ENCODE assay signal across 14 cellular contexts in genomic region chr12:65532744-65533143, GRCh38.
A peak's percentile ranks its signal among the peaks of the same experiment; 100 is the strongest.
DNase-seq lines count a peak whose midpoint lies in the region; TF ChIP-seq lines count a peak whose summit lies in the region.
"Had no signal": no experiment of that assay in that cellular context is flagged by ENCODE, and none has a peak within 500 bp of the region (broad histone marks: within the 10 kb centered on the region; RNA-seq: fewer than 3 reads in every experiment).

No MANE protein-coding gene starts in this region.

- peak overlapping the region; percentile 96 for H3K27ac ChIP-seq in brain microvascular endothelial cell
- no peak overlapping the region for H3K27ac ChIP-seq in CD8-positive, alpha-beta memory T cell (ENCODE audit: low read depth, low read length)
- H3K27ac ChIP-seq: stomach had no signal

- TF ChIP-seq CTCF in Loucy (conservative IDR thresholded peaks at IDR 0.05; ENCODE audit: low read length): no peak
- no peak for TF ChIP-seq CTCF in brain microvascular endothelial cell (IDR thresholded peaks at IDR 0.05; ENCODE audit: low read depth, low read length, missing control alignments)

- H3K9me3 ChIP-seq in Loucy (ENCODE audit: insufficient read depth, low read depth, low read length): no peaks in the 10 kb centered on the region
- H3K9me3 ChIP-seq in CD8-positive, alpha-beta memory T cell (ENCODE audit: low read length): no peaks in the 10 kb centered on the region
- H3K9me3 ChIP-seq: stomach had no signal

- peak overlapping the region; percentile 55 for H3K4me3 ChIP-seq in Loucy (ENCODE audit: low read length, poor library complexity, severe bottlenecking)
- H3K4me3 ChIP-seq in brain microvascular endothelial cell (ENCODE audit: low read depth, low read length): no peak overlapping the region
- H3K4me3 ChIP-seq in CD8-positive, alpha-beta memory T cell (ENCODE audit: low read length): no peak overlapping the region
- H3K4me3 ChIP-seq: stomach had no signal

- H2AFZ ChIP-seq in Loucy (ENCODE audit: low read length): no peak overlapping the region

- H3K27ac Mint-ChIP-seq in activated T-helper 2 cell treated with anti-CD3 and anti-CD28 coated beads, Interferon-gamma antibody, Interleukin-2, Interleukin-4, amounts not matched to agents 10 μg/mL and 5 μg/mL and 100 μg/mL, durations not matched to agents 14 hours and 24 hours and 36 hours: no peak overlapping the region
- no peak overlapping the region for H3K27ac Mint-ChIP-seq in CD8-positive, alpha-beta memory T cell

- intact Hi-C loops in activated T-helper 2 cell treated with anti-CD3 and anti-CD28 coated beads, Interferon-gamma antibody, Interleukin-2, Interleukin-4, amounts not matched to agents 10 μg/mL and 5 μg/mL and 100 μg/mL, durations not matched to agents 14 hours and 24 hours and 36 hours (cut with micrococcal nuclease): no loop called here

- H3K36me3 Mint-ChIP-seq in activated T-helper 2 cell treated with anti-CD3 and anti-CD28 coated beads, Interferon-gamma antibody, Interleukin-2, Interleukin-4, amounts not matched to agents 10 μg/mL and 5 μg/mL and 100 μg/mL, durations not matched to agents 14 hours and 24 hours and 36 hours (ENCODE audit: low read depth): no peaks in the 10 kb centered on the region
- H3K36me3 Mint-ChIP-seq in CD8-positive, alpha-beta memory T cell: no peaks in the 10 kb centered on the region

- POLR2A ChIA-PET in CD8-positive, alpha-beta memory T cell (lab: Charles Lee): no interaction called here

- H3K4me1 Mint-ChIP-seq in activated T-helper 2 cell treated with anti-CD3 and anti-CD28 coated beads, Interferon-gamma antibody, Interleukin-2, Interleukin-4, amounts not matched to agents 10 μg/mL and 5 μg/mL and 100 μg/mL, durations not matched to agents 14 hours and 24 hours and 36 hours (ENCODE audit: low read depth): peaks cover 2% of the 10 kb centered on the region
- no peaks in the 10 kb centered on the region for H3K4me1 Mint-ChIP-seq in CD8-positive, alpha-beta memory T cell

- H3K9ac ChIP-seq in Loucy (ENCODE audit: low read depth, low read length, poor library complexity, severe bottlenecking): no peak overlapping the region

- no peaks in the 10 kb centered on the region for H3K27me3 Mint-ChIP-seq in activated T-helper 2 cell treated with anti-CD3 and anti-CD28 coated beads, Interferon-gamma antibody, Interleukin-2, Interleukin-4, amounts not matched to agents 10 μg/mL and 5 μg/mL and 100 μg/mL, durations not matched to agents 14 hours and 24 hours and 36 hours (ENCODE audit: low read depth)
- H3K27me3 Mint-ChIP-seq in CD8-positive, alpha-beta memory T cell: peaks cover 3 to 4% of the 10 kb centered on the region in 2 donors

- H3K27me3 ChIP-seq in Loucy (ENCODE audit: insufficient read depth, low read length, poor library complexity, severe bottlenecking): peaks cover 5% of the 10 kb centered on the region
- H3K27me3 ChIP-seq in brain microvascular endothelial cell (replicated peaks): no peaks in the 10 kb centered on the region
- H3K27me3 ChIP-seq in CD8-positive, alpha-beta memory T cell (ENCODE audit: insufficient read depth, low read length, poor library complexity, severe bottlenecking): no peaks in the 10 kb centered on the region
- H3K27me3 ChIP-seq: stomach had no signal

- H3K36me3 ChIP-seq in Loucy (ENCODE audit: insufficient read depth, low read length) (no peaks in the 10 kb centered on the region), brain microvascular endothelial cell (replicated peaks) (no peaks in the 10 kb centered on the region)
- no peaks in the 10 kb centered on the region for H3K36me3 ChIP-seq in CD8-positive, alpha-beta memory T cell (ENCODE audit: insufficient read depth, low read length)
- H3K36me3 ChIP-seq: stomach had no signal

- no peaks in the 10 kb centered on the region for H3K9me2 ChIP-seq in Loucy (replicated peaks; ENCODE audit: low read depth, low read length)

- peak overlapping the region; percentile 70 for H3K4me2 ChIP-seq in Loucy (ENCODE audit: low read depth, low read length, poor library complexity, severe bottlenecking)

- DNase-seq in Daoy (ENCODE audit: low read depth): peak; percentile 96
- DNase-seq in brain microvascular endothelial cell: peak; percentile 82
- DNase-seq in non-pigmented ciliary epithelial cell (ENCODE audit: low read depth): peak; percentile 80
- no peak for DNase-seq in activated T-helper 2 cell treated with anti-CD3 and anti-CD28 coated beads, Interferon-gamma antibody, Interleukin-2, Interleukin-4, amounts not matched to agents 10 μg/mL and 5 μg/mL and 100 μg/mL, durations not matched to agents 14 hours and 24 hours and 36 hours (ENCODE audit: low spot score)
- no peak for DNase-seq in DMS53 treated with DMSO at 0.1 percent for 48 hours (lab: John Stamatoyannopoulos, UW; ENCODE audit: unreplicated experiment)
- no peak for DNase-seq in putamen (ENCODE audit: low spot score)
- no peak for DNase-seq in CD8-positive, alpha-beta memory T cell
- DNase-seq: activated naive CD4-positive, alpha-beta T cell; GDM1; Karpas-422; left cardiac atrium; NK-92 treated with Interleukin-12 subunit alpha and Interleukin-12 subunit beta, amount 100 ng/mL, for 24 hours; stomach had no signal

- in situ Hi-C loops in brain microvascular endothelial cell (cut with HindIII; ENCODE audit: low pct_ligation_motif_present, low sequenced_read_pairs): no loop called here

- no peaks in the 10 kb centered on the region for H4K20me1 ChIP-seq in Loucy (ENCODE audit: insufficient read depth, low read length, poor library complexity, severe bottlenecking)

- CTCF ChIA-PET in CD8-positive, alpha-beta memory T cell (lab: Charles Lee): no interaction called here

- no peak overlapping the region for H3K4me3 Mint-ChIP-seq in activated T-helper 2 cell treated with anti-CD3 and anti-CD28 coated beads, Interferon-gamma antibody, Interleukin-2, Interleukin-4, amounts not matched to agents 10 μg/mL and 5 μg/mL and 100 μg/mL, durations not matched to agents 14 hours and 24 hours and 36 hours (ENCODE audit: low read depth)
- H3K4me3 Mint-ChIP-seq in CD8-positive, alpha-beta memory T cell: no peak overlapping the region

- H3K79me2 ChIP-seq in Loucy (ENCODE audit: insufficient read depth, low read length): no peaks in the 10 kb centered on the region

- peaks cover 31% of the 10 kb centered on the region for H3K4me1 ChIP-seq in Loucy (ENCODE audit: insufficient read depth, low read length, poor library complexity, severe bottlenecking)
- no peaks in the 10 kb centered on the region for H3K4me1 ChIP-seq in CD8-positive, alpha-beta memory T cell (ENCODE audit: insufficient read depth, low read length)

- H3K9me3 Mint-ChIP-seq in activated T-helper 2 cell treated with anti-CD3 and anti-CD28 coated beads, Interferon-gamma antibody, Interleukin-2, Interleukin-4, amounts not matched to agents 10 μg/mL and 5 μg/mL and 100 μg/mL, durations not matched to agents 14 hours and 24 hours and 36 hours: no peaks in the 10 kb centered on the region
- H3K9me3 Mint-ChIP-seq in CD8-positive, alpha-beta memory T cell: peaks cover 0 to 2% (median 0%) of the 10 kb centered on the region in 5 donors

- H3F3A ChIP-seq in Loucy (ENCODE audit: low read depth): peaks cover 2% of the 10 kb centered on the region; the same call in 1 of the 2 replicates

Comparison
In these comparisons a context has a peak if more than half of its experiments do, and no peak if none do; other contexts are left out.
1. DNase-seq: peak in Daoy (single experiment), brain microvascular endothelial cell (single experiment) and non-pigmented ciliary epithelial cell (single experiment); none in activated T-helper 2 cell treated with anti-CD3 and anti-CD28 coated beads, Interferon-gamma antibody, Interleukin-2, Interleukin-4, amounts not matched to agents 10 μg/mL and 5 μg/mL and 100 μg/mL, durations not matched to agents 14 hours and 24 hours and 36 hours (single experiment), DMS53 treated with DMSO at 0.1 percent for 48 hours (single experiment), putamen (single experiment) and CD8-positive, alpha-beta memory T cell (0 of 5).